Comparison of ENCODE assay signal across 8 cellular contexts in the genomic region with DNA sequence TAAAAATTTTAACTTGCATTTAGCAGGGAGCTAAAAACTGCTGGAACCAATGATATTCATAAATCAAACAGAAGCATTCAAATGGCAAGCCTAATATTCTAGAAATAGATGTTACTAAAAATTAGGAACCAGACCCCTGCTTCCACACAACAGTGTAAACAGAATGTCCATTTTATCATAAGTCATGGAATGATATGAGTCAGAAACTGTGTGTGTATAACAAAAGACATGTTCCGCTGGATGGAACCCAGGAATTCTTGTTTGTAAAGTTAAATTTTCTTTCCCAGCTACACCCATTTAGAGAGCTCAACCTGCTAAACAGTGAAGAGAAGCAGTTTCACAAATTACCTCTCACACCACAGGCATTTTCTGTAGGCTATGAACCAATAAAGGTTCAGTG.
DNase-seq lines count a peak whose midpoint lies in the region; ATAC-seq, FAIRE-seq and TF ChIP-seq lines count a peak whose summit lies in the region.
"Not testable (repeated sequence)": the region's sequence is repeated elsewhere in the genome, so short reads cannot be mapped to it uniquely, and the experiment has no call there.

No MANE protein-coding gene starts in this region.

- H3K27me3 Mint-ChIP-seq in astrocyte (ENCODE audit: low read depth, unreplicated experiment); type B pancreatic cell: not testable (repeated sequence)

- FAIRE-seq in astrocyte (lab: Jason Lieb, UNC); pancreas (lab: Jason Lieb, UNC): not testable (repeated sequence)

- intact Hi-C loops in PC-9 (cut with micrococcal nuclease; ENCODE audit: unreplicated experiment); pancreas (cut with DNase I): not testable (repeated sequence)

- H3K9me2 ChIP-seq in PC-9 (ENCODE audit: insufficient read depth): not testable (repeated sequence)

- not testable (repeated sequence) for H3K4me2 ChIP-seq in PC-9
- H3K4me2 ChIP-seq in astrocyte (ENCODE audit: low read length): peak overlapping the region; percentile 6

- H3K9ac ChIP-seq in astrocyte (ENCODE audit: low read length): not testable (repeated sequence)

- H3K9me3 Mint-ChIP-seq in astrocyte (ENCODE audit: unreplicated experiment); type B pancreatic cell: not testable (repeated sequence)

- peak; percentile 34 to 69 (median 60) for ATAC-seq in pancreas

- BruUV-seq in PC-9 (replicated peaks; lab: Mats Ljungman, UMichigan): not testable (repeated sequence)

- H4K20me1 ChIP-seq in PC-9 (ENCODE audit: insufficient read depth); astrocyte (ENCODE audit: insufficient read depth, low read length): not testable (repeated sequence)

- H3K4me3 ChIP-seq in PC-9; astrocyte (ENCODE audit: insufficient read depth, low read depth, low read length); choroid plexus epithelial cell (ENCODE audit: low read depth, low read length); fibroblast of mammary gland (ENCODE audit: control insufficient read depth, low read depth, low read length); kidney epithelial cell (ENCODE audit: low read depth, low read length); pancreas: not testable (repeated sequence)

- not testable (repeated sequence) for H3K27me3 ChIP-seq in PC-9 (ENCODE audit: insufficient read depth, low read depth); astrocyte (ENCODE audit: insufficient read depth, low read length); kidney epithelial cell (ENCODE audit: control insufficient read depth, insufficient read depth, low read length); pancreas

- 21 to 25% methylated on average over 1 of the region's 1 CpG for WGBS in pancreas, 2 donors

- H3K4me1 ChIP-seq in PC-9 (replicated peaks; ENCODE audit: insufficient read depth): not testable (repeated sequence)
- H3K4me1 ChIP-seq in astrocyte (ENCODE audit: insufficient read depth, low read length) (peaks cover 12% of the 10 kb centered on the region), pancreas (peaks cover 0 to 13% (median 4%) of the 10 kb centered on the region in 3 donors)

- POLR2A ChIA-PET in PC-9 (lab: Charles Lee; ENCODE audit: unreplicated experiment): not testable (repeated sequence)

- not testable (repeated sequence) for H3K36me3 Mint-ChIP-seq in astrocyte (ENCODE audit: low read depth, unreplicated experiment); type B pancreatic cell

- H3K9me3 ChIP-seq in PC-9 (ENCODE audit: insufficient read depth, low read depth); astrocyte (ENCODE audit: insufficient read depth, low read depth, low read length); pancreas: not testable (repeated sequence)

- H3K4me1 Mint-ChIP-seq in astrocyte (ENCODE audit: low read depth, unreplicated experiment); type B pancreatic cell (ENCODE audit: unreplicated experiment): not testable (repeated sequence)

- not testable (repeated sequence) for H3K4me3 Mint-ChIP-seq in astrocyte (ENCODE audit: unreplicated experiment)
- H3K4me3 Mint-ChIP-seq in type B pancreatic cell: peak overlapping the region; percentile 36

- H3K27ac Mint-ChIP-seq in astrocyte (ENCODE audit: unreplicated experiment): not testable (repeated sequence)
- peak overlapping the region; percentile 89 for H3K27ac Mint-ChIP-seq in type B pancreatic cell

- not testable (repeated sequence) for H3K27ac ChIP-seq in PC-9
- H3K27ac ChIP-seq in astrocyte (ENCODE audit: low read depth, low read length) (peak overlapping the region; percentile 56), pancreas (peak overlapping the region in 1 of 4 donors; percentile 52)

- not testable (repeated sequence) for TF ChIP-seq CTCF in PC-9 (conservative IDR thresholded peaks at IDR 0.05); astrocyte (IDR thresholded peaks at IDR 0.05; ENCODE audit: insufficient read depth, low read depth, low read length); choroid plexus epithelial cell (conservative IDR thresholded peaks at IDR 0.05; ENCODE audit: low read depth, low read length); fibroblast of mammary gland (conservative IDR thresholded peaks at IDR 0.05; ENCODE audit: control insufficient read depth, insufficient read depth, low read depth, low read length); kidney epithelial cell (IDR thresholded peaks at IDR 0.05; ENCODE audit: insufficient read depth, low read length, poor library complexity, severe bottlenecking); pancreas (IDR thresholded peaks at IDR 0.05); type B pancreatic cell (conservative IDR thresholded peaks at IDR 0.05)

- not testable (repeated sequence) for H2AFZ ChIP-seq in PC-9; astrocyte (ENCODE audit: low read depth, low read length)

- DNase-seq in EL: peak; percentile 27
- peak; percentile 33 to 54 for DNase-seq in PC-9
- peak; percentile 69 for DNase-seq in astrocyte (ENCODE audit: low read depth)
- DNase-seq in choroid plexus epithelial cell (ENCODE audit: low read depth): peak; percentile 20
- peak; percentile 74 for DNase-seq in fibroblast of mammary gland (ENCODE audit: low read depth)
- peak; percentile 43 for DNase-seq in kidney epithelial cell (ENCODE audit: low read depth)
- DNase-seq in pancreas; type B pancreatic cell (ENCODE audit: extremely low spot score, unreplicated experiment): not testable (repeated sequence)

- CTCF ChIA-PET in PC-9 (lab: Charles Lee): not testable (repeated sequence)

- not testable (repeated sequence) for H3K79me2 ChIP-seq in PC-9 (ENCODE audit: low read depth); astrocyte (ENCODE audit: insufficient read depth, low read length)

- not testable (repeated sequence) for H3F3A ChIP-seq in PC-9 (ENCODE audit: insufficient read depth, low read depth)

- not testable (repeated sequence) for H3K36me3 ChIP-seq in PC-9 (ENCODE audit: low read depth); astrocyte (ENCODE audit: insufficient read depth, low read length); kidney epithelial cell (ENCODE audit: control insufficient read depth, insufficient read depth, low read length); pancreas
